ENCODE assay signal across 1 cellular context in the genomic region with DNA sequence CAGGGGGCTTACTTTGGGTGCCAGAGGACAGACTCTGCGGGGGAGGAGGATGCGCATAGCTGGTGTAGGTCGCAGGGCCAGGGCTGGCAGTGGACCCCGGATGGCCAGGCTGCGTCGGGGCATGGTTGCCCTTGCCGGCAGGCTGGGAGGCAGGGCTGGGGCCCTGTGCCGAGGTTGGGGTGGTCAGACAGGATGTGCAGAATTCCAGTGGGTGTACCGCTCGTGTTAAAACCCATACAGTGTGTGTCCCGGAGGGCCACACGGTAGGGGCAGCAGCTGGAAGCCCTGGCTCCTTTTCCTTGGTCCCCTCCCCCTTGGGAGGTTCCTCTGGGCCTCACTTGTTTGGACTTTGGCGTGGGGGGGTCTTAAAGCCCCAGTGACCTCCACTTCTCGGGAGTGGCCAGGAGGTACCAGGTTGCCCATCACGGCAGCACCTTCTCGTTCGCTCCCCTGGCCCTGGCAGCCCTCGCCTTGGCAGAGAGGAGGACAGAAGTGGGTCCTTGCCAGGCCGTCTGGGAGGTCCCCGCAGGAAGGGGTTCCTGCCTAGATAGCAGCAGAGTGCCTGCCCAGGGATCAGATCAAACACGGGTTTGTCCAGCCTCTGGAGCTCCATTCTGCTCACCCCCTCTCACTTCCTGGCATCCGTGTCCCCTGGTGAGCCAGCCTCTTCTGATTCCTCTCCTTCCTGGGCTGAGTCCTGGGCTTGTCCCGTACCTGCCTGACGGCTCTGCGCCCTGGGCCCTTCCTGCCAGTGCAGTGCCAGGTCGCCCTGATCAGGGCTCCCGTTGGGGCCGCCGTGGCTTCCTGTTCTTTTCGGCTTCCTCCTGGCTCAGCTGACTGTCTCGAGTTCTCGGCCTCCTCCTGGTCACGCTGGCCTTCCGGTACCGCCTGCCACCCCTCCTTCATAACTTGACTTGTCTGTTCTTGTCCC.
TF ChIP-seq lines count a peak whose summit lies in the region.

No MANE protein-coding gene starts in this region.

TF ChIP-seq in WTC11, 78 proteins besides CTCF, POLR2A, EP300 and RAD21 (continued from another document):
- TF ChIP-seq, protein P1, sequence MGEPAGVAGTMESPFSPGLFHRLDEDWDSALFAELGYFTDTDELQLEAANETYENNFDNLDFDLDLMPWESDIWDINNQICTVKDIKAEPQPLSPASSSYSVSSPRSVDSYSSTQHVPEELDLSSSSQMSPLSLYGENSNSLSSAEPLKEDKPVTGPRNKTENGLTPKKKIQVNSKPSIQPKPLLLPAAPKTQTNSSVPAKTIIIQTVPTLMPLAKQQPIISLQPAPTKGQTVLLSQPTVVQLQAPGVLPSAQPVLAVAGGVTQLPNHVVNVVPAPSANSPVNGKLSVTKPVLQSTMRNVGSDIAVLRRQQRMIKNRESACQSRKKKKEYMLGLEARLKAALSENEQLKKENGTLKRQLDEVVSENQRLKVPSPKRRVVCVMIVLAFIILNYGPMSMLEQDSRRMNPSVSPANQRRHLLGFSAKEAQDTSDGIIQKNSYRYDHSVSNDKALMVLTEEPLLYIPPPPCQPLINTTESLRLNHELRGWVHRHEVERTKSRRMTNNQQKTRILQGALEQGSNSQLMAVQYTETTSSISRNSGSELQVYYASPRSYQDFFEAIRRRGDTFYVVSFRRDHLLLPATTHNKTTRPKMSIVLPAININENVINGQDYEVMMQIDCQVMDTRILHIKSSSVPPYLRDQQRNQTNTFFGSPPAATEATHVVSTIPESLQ (CRISPR knock-in tag; IDR thresholded peaks at IDR 0.05) = no peak
- TF ChIP-seq ZNF423 (CRISPR knock-in tag; IDR thresholded peaks at IDR 0.05) (no peak), ZNF416 (CRISPR knock-in tag; IDR thresholded peaks at IDR 0.05) (no peak), CBFB (CRISPR knock-in tag; IDR thresholded peaks at IDR 0.05; ENCODE audit: low read depth) (no peak), ESRRA (CRISPR knock-in tag; IDR thresholded peaks at IDR 0.05; ENCODE audit: borderline replicate concordance) (no peak), IRF2 (CRISPR knock-in tag; IDR thresholded peaks at IDR 0.05; ENCODE audit: borderline replicate concordance, low read depth) (no peak)
- TF ChIP-seq, protein P2, sequence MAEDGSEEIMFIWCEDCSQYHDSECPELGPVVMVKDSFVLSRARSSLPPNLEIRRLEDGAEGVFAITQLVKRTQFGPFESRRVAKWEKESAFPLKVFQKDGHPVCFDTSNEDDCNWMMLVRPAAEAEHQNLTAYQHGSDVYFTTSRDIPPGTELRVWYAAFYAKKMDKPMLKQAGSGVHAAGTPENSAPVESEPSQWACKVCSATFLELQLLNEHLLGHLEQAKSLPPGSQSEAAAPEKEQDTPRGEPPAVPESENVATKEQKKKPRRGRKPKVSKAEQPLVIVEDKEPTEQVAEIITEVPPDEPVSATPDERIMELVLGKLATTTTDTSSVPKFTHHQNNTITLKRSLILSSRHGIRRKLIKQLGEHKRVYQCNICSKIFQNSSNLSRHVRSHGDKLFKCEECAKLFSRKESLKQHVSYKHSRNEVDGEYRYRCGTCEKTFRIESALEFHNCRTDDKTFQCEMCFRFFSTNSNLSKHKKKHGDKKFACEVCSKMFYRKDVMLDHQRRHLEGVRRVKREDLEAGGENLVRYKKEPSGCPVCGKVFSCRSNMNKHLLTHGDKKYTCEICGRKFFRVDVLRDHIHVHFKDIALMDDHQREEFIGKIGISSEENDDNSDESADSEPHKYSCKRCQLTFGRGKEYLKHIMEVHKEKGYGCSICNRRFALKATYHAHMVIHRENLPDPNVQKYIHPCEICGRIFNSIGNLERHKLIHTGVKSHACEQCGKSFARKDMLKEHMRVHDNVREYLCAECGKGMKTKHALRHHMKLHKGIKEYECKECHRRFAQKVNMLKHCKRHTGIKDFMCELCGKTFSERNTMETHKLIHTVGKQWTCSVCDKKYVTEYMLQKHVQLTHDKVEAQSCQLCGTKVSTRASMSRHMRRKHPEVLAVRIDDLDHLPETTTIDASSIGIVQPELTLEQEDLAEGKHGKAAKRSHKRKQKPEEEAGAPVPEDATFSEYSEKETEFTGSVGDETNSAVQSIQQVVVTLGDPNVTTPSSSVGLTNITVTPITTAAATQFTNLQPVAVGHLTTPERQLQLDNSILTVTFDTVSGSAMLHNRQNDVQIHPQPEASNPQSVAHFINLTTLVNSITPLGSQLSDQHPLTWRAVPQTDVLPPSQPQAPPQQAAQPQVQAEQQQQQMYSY (CRISPR knock-in tag; IDR thresholded peaks at IDR 0.05) = no peak
- TF ChIP-seq, protein P3, sequence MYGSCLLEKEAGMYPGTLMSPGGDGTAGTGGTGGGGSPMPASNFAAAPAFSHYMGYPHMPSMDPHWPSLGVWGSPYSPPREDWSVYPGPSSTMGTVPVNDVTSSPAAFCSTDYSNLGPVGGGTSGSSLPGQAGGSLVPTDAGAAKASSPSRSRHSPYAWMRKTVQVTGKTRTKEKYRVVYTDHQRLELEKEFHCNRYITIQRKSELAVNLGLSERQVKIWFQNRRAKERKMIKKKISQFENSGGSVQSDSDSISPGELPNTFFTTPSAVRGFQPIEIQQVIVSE (CRISPR knock-in tag; IDR thresholded peaks at IDR 0.05; ENCODE audit: borderline replicate concordance) = no peak
- TF ChIP-seq, protein P4, sequence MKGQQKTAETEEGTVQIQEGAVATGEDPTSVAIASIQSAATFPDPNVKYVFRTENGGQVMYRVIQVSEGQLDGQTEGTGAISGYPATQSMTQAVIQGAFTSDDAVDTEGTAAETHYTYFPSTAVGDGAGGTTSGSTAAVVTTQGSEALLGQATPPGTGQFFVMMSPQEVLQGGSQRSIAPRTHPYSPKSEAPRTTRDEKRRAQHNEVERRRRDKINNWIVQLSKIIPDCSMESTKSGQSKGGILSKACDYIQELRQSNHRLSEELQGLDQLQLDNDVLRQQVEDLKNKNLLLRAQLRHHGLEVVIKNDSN (CRISPR knock-in tag; IDR thresholded peaks at IDR 0.05) = no peak
- TF ChIP-seq, protein P5, sequence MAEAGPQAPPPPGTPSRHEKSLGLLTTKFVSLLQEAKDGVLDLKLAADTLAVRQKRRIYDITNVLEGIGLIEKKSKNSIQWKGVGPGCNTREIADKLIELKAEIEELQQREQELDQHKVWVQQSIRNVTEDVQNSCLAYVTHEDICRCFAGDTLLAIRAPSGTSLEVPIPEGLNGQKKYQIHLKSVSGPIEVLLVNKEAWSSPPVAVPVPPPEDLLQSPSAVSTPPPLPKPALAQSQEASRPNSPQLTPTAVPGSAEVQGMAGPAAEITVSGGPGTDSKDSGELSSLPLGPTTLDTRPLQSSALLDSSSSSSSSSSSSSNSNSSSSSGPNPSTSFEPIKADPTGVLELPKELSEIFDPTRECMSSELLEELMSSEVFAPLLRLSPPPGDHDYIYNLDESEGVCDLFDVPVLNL (CRISPR knock-in tag; IDR thresholded peaks at IDR 0.05; ENCODE audit: borderline replicate concordance, low read depth) = no peak
